In the genomic region with DNA sequence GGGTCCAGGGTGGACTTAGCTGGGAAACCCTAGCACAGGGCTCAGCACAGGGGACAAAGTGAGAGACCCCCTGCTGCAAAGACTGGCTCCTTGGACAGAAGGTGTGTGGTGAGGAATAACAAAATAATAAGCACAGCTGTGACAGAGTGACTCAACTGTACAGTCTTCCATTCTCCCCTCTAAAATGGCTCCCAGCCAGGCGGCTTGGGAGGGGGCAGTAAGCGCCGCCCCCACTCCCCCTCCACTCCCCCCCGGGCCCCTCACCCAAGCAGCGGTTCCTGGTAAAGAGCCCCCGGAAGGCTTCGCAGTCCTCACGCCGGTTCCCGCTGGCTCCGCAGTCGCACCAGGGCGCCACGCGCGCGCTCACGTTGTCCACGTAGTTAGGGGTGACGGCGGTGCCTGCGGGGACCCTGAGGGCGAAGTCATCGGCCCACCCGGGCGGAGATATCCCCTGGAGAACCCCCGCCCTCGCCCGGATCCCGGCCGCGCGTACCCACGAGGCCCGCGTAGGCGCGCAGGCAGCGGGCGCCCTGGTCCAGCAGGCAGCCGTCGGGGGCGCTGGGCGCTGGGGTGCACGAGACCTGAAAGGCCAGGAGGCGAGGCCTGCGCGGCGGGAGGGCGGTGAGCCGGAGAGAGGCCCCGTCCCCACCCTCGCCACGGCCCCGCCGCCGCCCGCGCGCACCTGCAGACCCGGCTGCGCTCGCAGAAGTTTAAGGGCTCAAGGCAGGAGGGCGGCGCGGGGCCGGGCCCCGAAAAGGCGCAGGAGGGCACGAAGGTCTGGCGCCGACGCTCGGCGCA, we compare ENCODE assay signal across 2 cellular contexts.
TF ChIP-seq lines count a peak whose summit lies in the region.

No MANE protein-coding gene starts in this region.

TF ChIP-seq in A549, 52 proteins besides CTCF, POLR2A, EP300 and RAD21:
- TF ChIP-seq HOXB5 (CRISPR knock-in tag; IDR thresholded peaks at IDR 0.05) (no peak), RFX5 (IDR thresholded peaks at IDR 0.05) (no peak), HEYL (CRISPR knock-in tag; IDR thresholded peaks at IDR 0.05) (no peak), ZFP36 (IDR thresholded peaks at IDR 0.05; ENCODE audit: borderline replicate concordance, partially characterized antibody) (no peak), JUNB (IDR thresholded peaks at IDR 0.05) (no peak), POLR2AphosphoS2 (conservative IDR thresholded peaks at IDR 0.05; ENCODE audit: low read length) (no peak), PHF8 (IDR thresholded peaks at IDR 0.05; ENCODE audit: borderline replicate concordance, low read depth) (no peak), NPAS2 (CRISPR knock-in tag; IDR thresholded peaks at IDR 0.05; ENCODE audit: borderline replicate concordance) (no peak), NR3C1 (IDR thresholded peaks at IDR 0.05) (no peak)
- TF ChIP-seq, protein P1, sequence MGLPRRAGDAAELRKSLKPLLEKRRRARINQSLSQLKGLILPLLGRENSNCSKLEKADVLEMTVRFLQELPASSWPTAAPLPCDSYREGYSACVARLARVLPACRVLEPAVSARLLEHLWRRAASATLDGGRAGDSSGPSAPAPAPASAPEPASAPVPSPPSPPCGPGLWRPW (IDR thresholded peaks at IDR 0.05): no peak
- TF ChIP-seq, protein P2, sequence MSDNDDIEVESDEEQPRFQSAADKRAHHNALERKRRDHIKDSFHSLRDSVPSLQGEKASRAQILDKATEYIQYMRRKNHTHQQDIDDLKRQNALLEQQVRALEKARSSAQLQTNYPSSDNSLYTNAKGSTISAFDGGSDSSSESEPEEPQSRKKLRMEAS (IDR thresholded peaks at IDR 0.05): no peak
- TF ChIP-seq, protein P3, sequence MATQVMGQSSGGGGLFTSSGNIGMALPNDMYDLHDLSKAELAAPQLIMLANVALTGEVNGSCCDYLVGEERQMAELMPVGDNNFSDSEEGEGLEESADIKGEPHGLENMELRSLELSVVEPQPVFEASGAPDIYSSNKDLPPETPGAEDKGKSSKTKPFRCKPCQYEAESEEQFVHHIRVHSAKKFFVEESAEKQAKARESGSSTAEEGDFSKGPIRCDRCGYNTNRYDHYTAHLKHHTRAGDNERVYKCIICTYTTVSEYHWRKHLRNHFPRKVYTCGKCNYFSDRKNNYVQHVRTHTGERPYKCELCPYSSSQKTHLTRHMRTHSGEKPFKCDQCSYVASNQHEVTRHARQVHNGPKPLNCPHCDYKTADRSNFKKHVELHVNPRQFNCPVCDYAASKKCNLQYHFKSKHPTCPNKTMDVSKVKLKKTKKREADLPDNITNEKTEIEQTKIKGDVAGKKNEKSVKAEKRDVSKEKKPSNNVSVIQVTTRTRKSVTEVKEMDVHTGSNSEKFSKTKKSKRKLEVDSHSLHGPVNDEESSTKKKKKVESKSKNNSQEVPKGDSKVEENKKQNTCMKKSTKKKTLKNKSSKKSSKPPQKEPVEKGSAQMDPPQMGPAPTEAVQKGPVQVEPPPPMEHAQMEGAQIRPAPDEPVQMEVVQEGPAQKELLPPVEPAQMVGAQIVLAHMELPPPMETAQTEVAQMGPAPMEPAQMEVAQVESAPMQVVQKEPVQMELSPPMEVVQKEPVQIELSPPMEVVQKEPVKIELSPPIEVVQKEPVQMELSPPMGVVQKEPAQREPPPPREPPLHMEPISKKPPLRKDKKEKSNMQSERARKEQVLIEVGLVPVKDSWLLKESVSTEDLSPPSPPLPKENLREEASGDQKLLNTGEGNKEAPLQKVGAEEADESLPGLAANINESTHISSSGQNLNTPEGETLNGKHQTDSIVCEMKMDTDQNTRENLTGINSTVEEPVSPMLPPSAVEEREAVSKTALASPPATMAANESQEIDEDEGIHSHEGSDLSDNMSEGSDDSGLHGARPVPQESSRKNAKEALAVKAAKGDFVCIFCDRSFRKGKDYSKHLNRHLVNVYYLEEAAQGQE (IDR thresholded peaks at IDR 0.05): no peak

TF ChIP-seq in GM12878, 131 proteins besides CTCF, POLR2A, EP300 and RAD21:
- TF ChIP-seq HDAC6 (IDR thresholded peaks at IDR 0.05; ENCODE audit: unreplicated experiment) (peak; percentile 45), BACH1 (IDR thresholded peaks at IDR 0.05; ENCODE audit: borderline replicate concordance) (no peak), SUZ12 (IDR thresholded peaks at IDR 0.05; ENCODE audit: unreplicated experiment) (peak; percentile 82), BHLHE40 (IDR thresholded peaks at IDR 0.05; ENCODE audit: borderline replicate concordance in 1 of 2, low read depth in 2 of 2, low read length in 1 of 2) (peak in 1 of 2 experiments; percentile 50; a peak in 2 of 4 replicates)
